1 cellular context compared by ENCODE assay signal in the genomic region with DNA sequence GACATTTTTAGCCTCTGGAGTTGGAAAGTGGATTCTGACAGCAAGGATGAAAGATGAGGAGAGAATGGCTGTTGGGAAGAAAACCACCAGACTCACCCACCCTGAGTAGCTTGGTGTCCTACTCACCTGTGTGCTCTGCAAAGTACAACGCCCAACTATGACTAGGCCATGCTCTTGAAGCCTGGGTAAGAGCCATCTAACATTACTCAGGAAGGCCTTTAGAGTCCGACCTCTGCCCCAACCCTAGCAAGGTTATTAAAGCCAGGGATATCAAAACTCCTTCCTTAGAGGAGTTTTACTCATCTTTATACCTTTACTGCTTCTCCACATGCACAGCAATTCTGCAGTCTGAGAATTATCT.
TF ChIP-seq lines count a peak whose summit lies in the region.

No MANE protein-coding gene starts in this region.

TF ChIP-seq in IMR-90, 13 proteins besides CTCF, POLR2A, EP300 and RAD21 (continued from another document):
- TF ChIP-seq, protein P1, sequence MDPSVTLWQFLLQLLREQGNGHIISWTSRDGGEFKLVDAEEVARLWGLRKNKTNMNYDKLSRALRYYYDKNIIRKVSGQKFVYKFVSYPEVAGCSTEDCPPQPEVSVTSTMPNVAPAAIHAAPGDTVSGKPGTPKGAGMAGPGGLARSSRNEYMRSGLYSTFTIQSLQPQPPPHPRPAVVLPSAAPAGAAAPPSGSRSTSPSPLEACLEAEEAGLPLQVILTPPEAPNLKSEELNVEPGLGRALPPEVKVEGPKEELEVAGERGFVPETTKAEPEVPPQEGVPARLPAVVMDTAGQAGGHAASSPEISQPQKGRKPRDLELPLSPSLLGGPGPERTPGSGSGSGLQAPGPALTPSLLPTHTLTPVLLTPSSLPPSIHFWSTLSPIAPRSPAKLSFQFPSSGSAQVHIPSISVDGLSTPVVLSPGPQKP (IDR thresholded peaks at IDR 0.05; ENCODE audit: borderline replicate concordance, low read depth, low read length), result no peak
- TF ChIP-seq SMC3 (IDR thresholded peaks at IDR 0.05; ENCODE audit: low read depth, low read length) (no peak), RCOR1 (IDR thresholded peaks at IDR 0.05; ENCODE audit: insufficient replicate concordance, low read length) (no peak), NFE2L2 (IDR thresholded peaks at IDR 0.05; ENCODE audit: low read depth, low read length) (no peak), MAZ (IDR thresholded peaks at IDR 0.05; ENCODE audit: borderline replicate concordance, low read depth, low read length) (no peak), MAFK (IDR thresholded peaks at IDR 0.05; ENCODE audit: low read depth, low read length) (no peak), MXI1 (IDR thresholded peaks at IDR 0.05; ENCODE audit: borderline replicate concordance, low read depth, low read length) (no peak)
